ENCODE assay signal across 8 cellular contexts in genomic region chr20:47358672-47359532, GRCh38. TPM values are rescaled to one million over a fixed set of nuclear protein-coding genes. Genes with fewer than 3 reads are reported as not detected.
DNase-seq lines count a peak whose midpoint lies in the region; ATAC-seq, FAIRE-seq and TF ChIP-seq lines count a peak whose summit lies in the region.

No MANE protein-coding gene starts in this region.

- no peaks in the 10 kb centered on the region for H3F3A ChIP-seq in OCI-LY1 (ENCODE audit: insufficient read depth, low read length)

- in situ Hi-C loops in HAP-1 (cut with MboI; ENCODE audit: low sequenced_read_pairs): no loop called here

- FAIRE-seq in kidney (lab: Jason Lieb, UNC) (no peak), small intestine (lab: Jason Lieb, UNC) (no peak)

- H3K9me2 ChIP-seq in OCI-LY1 (ENCODE audit: low read depth, low read length): no peaks in the 10 kb centered on the region

- WGBS in small intestine, 3 donors: 8 to 34% (median 26%) methylated on average over 17 of the region's 17 CpGs

- no peaks in the 10 kb centered on the region for H4K20me1 ChIP-seq in BLaER1 treated with 17β-estradiol and CSF1 and Interleukin-3, amounts not matched to agents 10 nM and 100 nM
- no peaks in the 10 kb centered on the region for H4K20me1 ChIP-seq in OCI-LY1 (ENCODE audit: insufficient read depth, low read length)

- TF ChIP-seq CTCF in OCI-LY1 (IDR thresholded peaks at IDR 0.05; ENCODE audit: low read length) (no peak), kidney (IDR thresholded peaks at IDR 0.05; ENCODE audit: borderline replicate concordance, extremely low read depth, insufficient read depth) (no peak)

- peak overlapping the region; percentile 87 to 100 (median 97) for H3K4me2 ChIP-seq in BLaER1 treated with 17β-estradiol and CSF1 and Interleukin-3, amounts not matched to agents 10 nM and 100 nM
- peak overlapping the region; percentile 76 for H3K4me2 ChIP-seq in OCI-LY1 (ENCODE audit: low read length)

- no peaks in the 10 kb centered on the region for H3K27me3 ChIP-seq in BLaER1 treated with 17β-estradiol and CSF1 and Interleukin-3, amounts not matched to agents 10 nM and 100 nM
- no peaks in the 10 kb centered on the region for H3K27me3 ChIP-seq in HAP-1 (ENCODE audit: low read depth)
- H3K27me3 ChIP-seq in OCI-LY1 (ENCODE audit: insufficient read depth, low read length): no peaks in the 10 kb centered on the region
- H3K27me3 ChIP-seq in small intestine (ENCODE audit: control insufficient read depth in 2 of 2, insufficient read depth in 2 of 2, low read length in 2 of 2): no peaks in the 10 kb centered on the region

- DNase-seq in HAP-1 (ENCODE audit: low spot score in 2 of 2) (peak; percentile 74 to 79), caudate nucleus (lab: John Stamatoyannopoulos, UW) (peak in 60 of 61 donors; percentile 23 to 95 (median 74)), kidney (peak; percentile 88), small intestine (peak; percentile 98)
- no peak for DNase-seq in activated CD4-positive, alpha-beta T cell treated with anti-CD3 and anti-CD28 coated beads, Interleukin-2, amount 50 U/mL, for 4 hours

- peaks cover 26% of the 10 kb centered on the region for H3K79me2 ChIP-seq in OCI-LY1 (ENCODE audit: insufficient read depth, low read length)

- H3K4me1 ChIP-seq in BLaER1 treated with 17β-estradiol and CSF1 and Interleukin-3, amounts not matched to agents 10 nM and 100 nM: peaks cover 62 to 79% (median 69%) of the 10 kb centered on the region in 10 experiments
- peaks cover 68% of the 10 kb centered on the region for H3K4me1 ChIP-seq in HAP-1
- peaks cover 61% of the 10 kb centered on the region for H3K4me1 ChIP-seq in OCI-LY1 (ENCODE audit: insufficient read depth, low read length, severe bottlenecking)
- peaks cover 67 to 76% of the 10 kb centered on the region in 2 donors for H3K4me1 ChIP-seq in kidney (ENCODE audit: control insufficient read depth in 1 of 2, insufficient read depth in 1 of 2, low read depth in 1 of 2, low read length in 2 of 2)
- H3K4me1 ChIP-seq in small intestine (ENCODE audit: control insufficient read depth in 2 of 2, insufficient read depth in 1 of 2, low read depth in 1 of 2, low read length in 1 of 2): peaks cover 8 to 50% of the 10 kb centered on the region in 2 donors

- peak overlapping the region; percentile 91 to 100 (median 98) for H3K27ac ChIP-seq in BLaER1 treated with 17β-estradiol and CSF1 and Interleukin-3, amounts not matched to agents 10 nM and 100 nM
- peak overlapping the region; percentile 100 for H3K27ac ChIP-seq in OCI-LY1 (ENCODE audit: low read depth, low read length, poor library complexity, severe bottlenecking)
- H3K27ac ChIP-seq in caudate nucleus (ENCODE audit: low read depth, low read length): peak overlapping the region; percentile 100
- peak overlapping the region; percentile 100 for H3K27ac ChIP-seq in kidney (ENCODE audit: low read depth in 2 of 2, low read length in 2 of 2)
- H3K27ac ChIP-seq in small intestine (ENCODE audit: low read depth in 1 of 2, low read length in 1 of 2): peak overlapping the region; percentile 98

- no peaks in the 10 kb centered on the region for H3K9me3 ChIP-seq in BLaER1 treated with 17β-estradiol and CSF1 and Interleukin-3, amounts not matched to agents 10 nM and 100 nM (replicated peaks in 1 of 11)
- H3K9me3 ChIP-seq in HAP-1 (no peaks in the 10 kb centered on the region), OCI-LY1 (ENCODE audit: low read length) (no peaks in the 10 kb centered on the region), kidney (ENCODE audit: control insufficient read depth in 1 of 2, low read length in 2 of 2) (no peaks in the 10 kb centered on the region), small intestine (ENCODE audit: control insufficient read depth, low read depth) (no peaks in the 10 kb centered on the region)

- intact Hi-C loops in kidney (cut with DNase I): no loop called here

- peak overlapping the region in 8 of 10 experiments; percentile 6 to 37 (median 28); a peak in 9 of 20 replicates for H3K4me3 ChIP-seq in BLaER1 treated with 17β-estradiol and CSF1 and Interleukin-3, amounts not matched to agents 10 nM and 100 nM
- H3K4me3 ChIP-seq in HAP-1: peak overlapping the region; percentile 12
- peak overlapping the region; percentile 18 for H3K4me3 ChIP-seq in OCI-LY1 (ENCODE audit: low read depth, low read length, poor library complexity, severe bottlenecking)
- peak overlapping the region in 1 of 2 donors; percentile 44 for H3K4me3 ChIP-seq in kidney (ENCODE audit: low read length in 2 of 2)
- H3K4me3 ChIP-seq in small intestine (ENCODE audit: low read depth in 1 of 2, low read length in 2 of 2): no peak overlapping the region

- no peak overlapping the region for H2AFZ ChIP-seq in OCI-LY1 (ENCODE audit: low read length)

- H3K9ac ChIP-seq in BLaER1 treated with 17β-estradiol and CSF1 and Interleukin-3, amounts not matched to agents 10 nM and 100 nM: peak overlapping the region; percentile 87 to 96 (median 91)
- peak overlapping the region; percentile 99 for H3K9ac ChIP-seq in OCI-LY1 (ENCODE audit: low read length)
- H3K9ac ChIP-seq in kidney (ENCODE audit: low read length in 2 of 2): peak overlapping the region; percentile 81 to 85

- H3K36me3 ChIP-seq in BLaER1 treated with 17β-estradiol and CSF1 and Interleukin-3, amounts not matched to agents 10 nM and 100 nM: no peaks in the 10 kb centered on the region
- no peaks in the 10 kb centered on the region for H3K36me3 ChIP-seq in HAP-1 (replicated peaks)
- H3K36me3 ChIP-seq in OCI-LY1 (ENCODE audit: insufficient read depth, low read length): peaks cover 15% of the 10 kb centered on the region; the same call in 1 of the 2 replicates
- no peaks in the 10 kb centered on the region for H3K36me3 ChIP-seq in kidney (ENCODE audit: control insufficient read depth in 1 of 2, insufficient read depth in 2 of 2, low read length in 2 of 2)
- no peaks in the 10 kb centered on the region for H3K36me3 ChIP-seq in small intestine (ENCODE audit: control insufficient read depth in 2 of 2, insufficient read depth in 2 of 2, low read length in 2 of 2)

- no peak for ATAC-seq in HG03565 (IDR thresholded peaks at IDR 0.05; ENCODE audit: unreplicated experiment)

RNA-seq across cellular contexts. Expression of gene ZMYND8, which starts 2.4 kb away (rescaled TPM):
- total RNA-seq in kidney: 37.5 TPM
- polyA plus RNA-seq in kidney (ENCODE audit: insufficient read depth, low read depth, low replicate concordance): 10.5 TPM
- polyA plus RNA-seq in small intestine: 10 to 100 TPM in 2 of 3 donors, 1 to 10 TPM in 1; 9.2 to 19.9 (median 12.8) TPM

Comparison
In these comparisons a context has a peak if more than half of its experiments do, and no peak if none do; other contexts are left out.
1. H3K4me3 ChIP-seq: peak in BLaER1 treated with 17β-estradiol and CSF1 and Interleukin-3, amounts not matched to agents 10 nM and 100 nM (8 of 10), HAP-1 (single experiment) and OCI-LY1 (single experiment); none in small intestine (0 of 2).
2. DNase-seq: peak in HAP-1 (2 of 2), caudate nucleus (60 of 61), kidney (single experiment) and small intestine (single experiment); none in activated CD4-positive, alpha-beta T cell treated with anti-CD3 and anti-CD28 coated beads, Interleukin-2, amount 50 U/mL, for 4 hours (0 of 2).
3. Peak in every context shown above with its lines, with median percentiles within 50 percentile points of each other: H3K27ac ChIP-seq and H3K9ac ChIP-seq.